ENCODE assay signal across 8 cellular contexts in the genomic region with DNA sequence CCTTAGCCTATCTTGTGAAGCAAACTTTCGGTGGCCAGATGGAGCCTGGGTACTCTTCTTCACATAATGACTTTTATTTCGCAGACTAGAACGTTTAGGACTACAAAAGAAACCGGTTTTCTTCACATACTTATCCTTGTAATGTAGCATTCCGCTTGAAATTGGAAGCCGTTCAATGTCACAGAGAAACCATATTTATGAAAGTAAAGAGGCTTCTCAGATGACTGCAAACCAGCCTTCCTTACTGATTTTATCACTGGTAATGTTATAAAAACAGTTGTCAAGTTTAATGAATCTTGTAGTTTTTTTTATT.
DNase-seq lines count a peak whose midpoint lies in the region; TF ChIP-seq lines count a peak whose summit lies in the region.

No MANE protein-coding gene starts in this region.

- H3K36me3 ChIP-seq in HEK293 (ENCODE audit: control insufficient read depth in 2 of 2, insufficient read depth in 1 of 2, low read length in 2 of 2), result no peaks in the 10 kb centered on the region
- no peaks in the 10 kb centered on the region for H3K36me3 ChIP-seq in iPS-15b (ENCODE audit: control insufficient read depth, insufficient read depth, low read length)
- H3K36me3 ChIP-seq in spleen, result no peaks in the 10 kb centered on the region

- H3K4me3 Mint-ChIP-seq in activated T-helper 2 cell treated with anti-CD3 and anti-CD28 coated beads, Interferon-gamma antibody, Interleukin-2, Interleukin-4, amounts not matched to agents 10 μg/mL and 5 μg/mL and 100 μg/mL, durations not matched to agents 14 hours and 24 hours and 36 hours (ENCODE audit: low read depth), result peak overlapping the region; percentile 85

- H3K4me1 Mint-ChIP-seq in activated T-helper 2 cell treated with anti-CD3 and anti-CD28 coated beads, Interferon-gamma antibody, Interleukin-2, Interleukin-4, amounts not matched to agents 10 μg/mL and 5 μg/mL and 100 μg/mL, durations not matched to agents 14 hours and 24 hours and 36 hours (ENCODE audit: low read depth), result peaks cover 27% of the 10 kb centered on the region

- no peak for TF ChIP-seq POLR2A in spleen (IDR thresholded peaks at IDR 0.05)

- CTCF ChIA-PET in HEK293 (lab: Yijun Ruan, JAX), result no interaction called here

- H3K36me3 Mint-ChIP-seq in activated T-helper 2 cell treated with anti-CD3 and anti-CD28 coated beads, Interferon-gamma antibody, Interleukin-2, Interleukin-4, amounts not matched to agents 10 μg/mL and 5 μg/mL and 100 μg/mL, durations not matched to agents 14 hours and 24 hours and 36 hours (ENCODE audit: low read depth), result no peaks in the 10 kb centered on the region

- H3K9me3 Mint-ChIP-seq in activated T-helper 2 cell treated with anti-CD3 and anti-CD28 coated beads, Interferon-gamma antibody, Interleukin-2, Interleukin-4, amounts not matched to agents 10 μg/mL and 5 μg/mL and 100 μg/mL, durations not matched to agents 14 hours and 24 hours and 36 hours, result no peaks in the 10 kb centered on the region

- peaks cover 5% of the 10 kb centered on the region for H3K27me3 ChIP-seq in iPS-15b (ENCODE audit: control insufficient read depth, insufficient read depth, low read length)
- H3K27me3 ChIP-seq in spleen (replicated peaks in 1 of 7), result no peaks in the 10 kb centered on the region

- peak overlapping the region; percentile 96 for H3K27ac Mint-ChIP-seq in activated T-helper 2 cell treated with anti-CD3 and anti-CD28 coated beads, Interferon-gamma antibody, Interleukin-2, Interleukin-4, amounts not matched to agents 10 μg/mL and 5 μg/mL and 100 μg/mL, durations not matched to agents 14 hours and 24 hours and 36 hours

- no peak overlapping the region for H3K9ac ChIP-seq in iPS-15b (ENCODE audit: low read depth, low read length)

- H3K4me3 ChIP-seq in HEK293 (ENCODE audit: low read depth, low read length) (peak overlapping the region; percentile 7), iPS-15b (ENCODE audit: low read depth, low read length) (peak overlapping the region; percentile 31), spleen (peak overlapping the region; percentile 8 to 75 (median 40))

- WGBS in spleen, 5 donors, result 26 to 34% (median 28%) methylated on average over 6 of the region's 6 CpGs

- POLR2A ChIA-PET in HEK293 (lab: Yijun Ruan, JAX), result interaction anchor here (0.9 to 1.6 kb wide), 7 partner anchors 10 to 134 kb away, joined by 5 to 15 read pairs (median 6); no protein-coding TSS in a partner anchor

- TF ChIP-seq CTCF in HEK293 (tag by site-specific recombination; IDR thresholded peaks at IDR 0.05), result no peak
- no peak for TF ChIP-seq CTCF in spleen (IDR thresholded peaks at IDR 0.05 in 8 of 11, conservative IDR thresholded peaks at IDR 0.05 in 3 of 11)

- H3K27ac ChIP-seq in HEK293 (ENCODE audit: extremely low read depth, low read depth, low read length), result peak overlapping the region; percentile 97
- peak overlapping the region; percentile 65 to 97 (median 90) for H3K27ac ChIP-seq in spleen

- H3K4me1 ChIP-seq in HEK293 (ENCODE audit: control insufficient read depth, insufficient read depth, low read length), result no peaks in the 10 kb centered on the region; the same call in 1 of the 2 replicates
- peaks cover 2% of the 10 kb centered on the region for H3K4me1 ChIP-seq in iPS-15b (ENCODE audit: control insufficient read depth, insufficient read depth, low read length)
- H3K4me1 ChIP-seq in spleen, result peaks cover 0 to 32% (median 22%) of the 10 kb centered on the region in 6 donors

- no peak for DNase-seq in activated T-helper 2 cell treated with anti-CD3 and anti-CD28 coated beads, Interferon-gamma antibody, Interleukin-2, Interleukin-4, amounts not matched to agents 10 μg/mL and 5 μg/mL and 100 μg/mL, durations not matched to agents 14 hours and 24 hours and 36 hours (ENCODE audit: low spot score)
- DNase-seq in spleen (no peak), NCI-H2081 (lab: John Stamatoyannopoulos, UW) (no peak), posterior vena cava (ENCODE audit: low spot score) (no peak), activated gamma-delta T cell (lab: John Stamatoyannopoulos, UW) (no peak)
- no peak for DNase-seq in effector CD4-positive, alpha-beta T cell

- H3K27me3 Mint-ChIP-seq in activated T-helper 2 cell treated with anti-CD3 and anti-CD28 coated beads, Interferon-gamma antibody, Interleukin-2, Interleukin-4, amounts not matched to agents 10 μg/mL and 5 μg/mL and 100 μg/mL, durations not matched to agents 14 hours and 24 hours and 36 hours (ENCODE audit: low read depth), result no peaks in the 10 kb centered on the region

- no peaks in the 10 kb centered on the region for H3K9me3 ChIP-seq in HEK293 (ENCODE audit: control insufficient read depth, insufficient read depth, low read depth, low read length)
- H3K9me3 ChIP-seq in iPS-15b (ENCODE audit: control insufficient read depth, insufficient read depth, low read length), result no peaks in the 10 kb centered on the region
- no peaks in the 10 kb centered on the region for H3K9me3 ChIP-seq in spleen

- intact Hi-C loops in activated T-helper 2 cell treated with anti-CD3 and anti-CD28 coated beads, Interferon-gamma antibody, Interleukin-2, Interleukin-4, amounts not matched to agents 10 μg/mL and 5 μg/mL and 100 μg/mL, durations not matched to agents 14 hours and 24 hours and 36 hours (cut with micrococcal nuclease), result no loop called here
- intact Hi-C loops in spleen (cut with DNase I; ENCODE audit: low total_unique reads), result no loop called here
- intact Hi-C loops in posterior vena cava (cut with DNase I), result no loop called here

TF ChIP-seq in HEK293, 187 proteins besides CTCF, POLR2A, EP300 and RAD21:
- TF ChIP-seq, protein P1, sequence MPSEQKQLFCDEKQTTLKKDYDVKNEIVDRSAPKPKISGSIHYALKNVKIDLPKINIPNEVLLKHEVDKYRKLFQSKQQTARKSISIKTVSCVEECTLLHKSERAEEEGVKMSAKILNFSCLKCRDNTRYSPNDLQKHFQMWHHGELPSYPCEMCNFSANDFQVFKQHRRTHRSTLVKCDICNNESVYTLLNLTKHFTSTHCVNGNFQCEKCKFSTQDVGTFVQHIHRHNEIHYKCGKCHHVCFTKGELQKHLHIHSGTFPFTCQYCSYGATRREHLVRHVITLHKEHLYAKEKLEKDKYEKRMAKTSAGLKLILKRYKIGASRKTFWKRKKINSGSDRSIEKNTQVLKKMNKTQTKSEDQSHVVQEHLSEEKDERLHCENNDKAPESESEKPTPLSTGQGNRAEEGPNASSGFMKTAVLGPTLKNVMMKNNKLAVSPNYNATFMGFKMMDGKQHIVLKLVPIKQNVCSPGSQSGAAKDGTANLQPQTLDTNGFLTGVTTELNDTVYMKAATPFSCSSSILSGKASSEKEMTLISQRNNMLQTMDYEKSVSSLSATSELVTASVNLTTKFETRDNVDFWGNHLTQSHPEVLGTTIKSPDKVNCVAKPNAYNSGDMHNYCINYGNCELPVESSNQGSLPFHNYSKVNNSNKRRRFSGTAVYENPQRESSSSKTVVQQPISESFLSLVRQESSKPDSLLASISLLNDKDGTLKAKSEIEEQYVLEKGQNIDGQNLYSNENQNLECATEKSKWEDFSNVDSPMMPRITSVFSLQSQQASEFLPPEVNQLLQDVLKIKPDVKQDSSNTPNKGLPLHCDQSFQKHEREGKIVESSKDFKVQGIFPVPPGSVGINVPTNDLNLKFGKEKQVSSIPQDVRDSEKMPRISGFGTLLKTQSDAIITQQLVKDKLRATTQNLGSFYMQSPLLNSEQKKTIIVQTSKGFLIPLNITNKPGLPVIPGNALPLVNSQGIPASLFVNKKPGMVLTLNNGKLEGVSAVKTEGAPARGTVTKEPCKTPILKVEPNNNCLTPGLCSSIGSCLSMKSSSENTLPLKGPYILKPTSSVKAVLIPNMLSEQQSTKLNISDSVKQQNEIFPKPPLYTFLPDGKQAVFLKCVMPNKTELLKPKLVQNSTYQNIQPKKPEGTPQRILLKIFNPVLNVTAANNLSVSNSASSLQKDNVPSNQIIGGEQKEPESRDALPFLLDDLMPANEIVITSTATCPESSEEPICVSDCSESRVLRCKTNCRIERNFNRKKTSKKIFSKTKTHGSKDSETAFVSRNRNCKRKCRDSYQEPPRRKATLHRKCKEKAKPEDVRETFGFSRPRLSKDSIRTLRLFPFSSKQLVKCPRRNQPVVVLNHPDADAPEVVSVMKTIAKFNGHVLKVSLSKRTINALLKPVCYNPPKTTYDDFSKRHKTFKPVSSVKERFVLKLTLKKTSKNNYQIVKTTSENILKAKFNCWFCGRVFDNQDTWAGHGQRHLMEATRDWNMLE (tag by site-specific recombination; conservative IDR thresholded peaks at IDR 0.05; ENCODE audit: low read depth), result 0 out of 2 replicates have a peak, but pooled peaks have one; percentile 7
- TF ChIP-seq ZNF629 (tag by site-specific recombination; IDR thresholded peaks at IDR 0.05) (peak; percentile 31), ZFP41 (tag by site-specific recombination; IDR thresholded peaks at IDR 0.05; ENCODE audit: borderline replicate concordance) (no peak), PRDM1 (tag by site-specific recombination; IDR thresholded peaks at IDR 0.05) (peak; percentile 2; the same call in 1 of the 2 replicates), ZNF48 (tag by site-specific recombination; IDR thresholded peaks at IDR 0.05) (no peak), ZNF335 (tag by site-specific recombination; conservative IDR thresholded peaks at IDR 0.05) (peak; percentile 94), REPIN1 (tag by site-specific recombination; IDR thresholded peaks at IDR 0.05; ENCODE audit: low read depth) (no peak), ZNF366 (tag by site-specific recombination; conservative IDR thresholded peaks at IDR 0.05) (peak; percentile 8; the same call in 1 of the 2 replicates), ZNF660 (tag by site-specific recombination; IDR thresholded peaks at IDR 0.05) (no peak), ZBTB8A (tag by site-specific recombination; IDR thresholded peaks at IDR 0.05) (0 out of 2 replicates have a peak, but pooled peaks have one; percentile 7), ZNF433 (tag by site-specific recombination; IDR thresholded peaks at IDR 0.05; ENCODE audit: low read depth) (no peak), ZFP37 (tag by site-specific recombination; IDR thresholded peaks at IDR 0.05) (no peak)
